25 cellular contexts compared by ENCODE assay signal in the genomic region with DNA sequence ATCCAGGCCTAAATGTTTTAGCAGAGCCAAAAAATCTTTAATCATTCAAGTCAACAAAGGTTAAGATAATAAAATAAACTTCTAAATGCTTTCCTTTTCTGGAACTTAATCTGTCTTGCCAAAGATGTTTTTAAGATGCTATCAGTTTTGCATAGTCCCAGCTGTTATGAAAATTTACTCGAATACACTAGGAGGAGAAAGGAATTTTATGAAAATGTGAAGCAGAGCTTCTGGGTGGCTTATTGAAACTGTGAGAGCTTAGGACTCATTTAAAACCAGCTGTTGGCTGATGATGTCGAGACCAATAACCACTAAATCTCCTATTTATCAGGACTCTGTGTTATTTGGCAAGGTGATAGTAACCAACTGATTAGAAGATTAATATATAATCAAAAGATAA.
"Had no signal": no experiment of that assay in that cellular context is flagged by ENCODE, and none has a peak within 500 bp of the region (broad histone marks: within the 10 kb centered on the region; RNA-seq: fewer than 3 reads in every experiment).

No MANE protein-coding gene starts in this region.

- DNase-seq: activated CD4-positive, alpha-beta T cell treated with anti-CD3 and anti-CD28 coated beads, Interleukin-2, amount 10 ng/mL, durations not matched to agents 24 days and 14 days; activated CD8-positive, alpha-beta T cell treated with anti-CD3 and anti-CD28 coated beads for 36 hours; activated gamma-delta T cell; adrenal gland; dorsolateral prefrontal cortex; effector memory CD8-positive, alpha-beta T cell; head of caudate nucleus; left colon; natural killer cell; retina; stimulated activated CD4-positive, alpha-beta T cell treated with anti-CD3 and anti-CD28 coated beads, Interleukin-12 subunit alpha, Interleukin-12 subunit beta, amount 100 ng/mL, for 4 hours; stimulated activated CD4-positive, alpha-beta T cell treated with anti-CD3 and anti-CD28 coated beads, Interleukin-4, amount 100 ng/mL, for 4 hours; stimulated activated naive CD8-positive, alpha-beta T cell treated with anti-CD3 and anti-CD28 coated beads, Interleukin-15, Interleukin-2, amounts not matched to agents 100 U/mL and 50 U/mL, for 24 hours; upper lobe of left lung had no signal

- H3K4me3 ChIP-seq: adrenal gland, breast epithelium, dorsolateral prefrontal cortex, esophagus muscularis mucosa, gastroesophageal sphincter, lung, upper lobe of left lung had no signal

- H3K36me3 ChIP-seq: adrenal gland, breast epithelium, esophagus muscularis mucosa, gastroesophageal sphincter, upper lobe of left lung had no signal

- H3K4me1 ChIP-seq: adrenal gland, breast epithelium, esophagus muscularis mucosa, gastroesophageal sphincter, upper lobe of left lung had no signal

- H3K27ac Mint-ChIP-seq: activated CD4-positive, alpha-beta T cell treated with anti-CD3 and anti-CD28 coated beads, Interleukin-2, amount 10 ng/mL, durations not matched to agents 24 days and 14 days; activated CD8-positive, alpha-beta T cell treated with anti-CD3 and anti-CD28 coated beads for 36 hours; activated naive CD4-positive, alpha-beta T cell treated with anti-CD3 and anti-CD28 coated beads, Interleukin-2, amount 50 U/mL, for 72 hours; activated T-helper 1 cell treated with anti-CD3 and anti-CD28 coated beads, Interleukin-12 subunit alpha, Interleukin-12 subunit beta, Interleukin-2, Interleukin-4 antibody, amounts not matched to agents 30 ng/mL and 10 ng/mL and 1 ng/mL, durations not matched to agents 14 hours and 24 hours and 36 hours; effector memory CD8-positive, alpha-beta T cell; natural killer cell; progenitor cell of endocrine pancreas; T-helper 2 cell treated with Interferon-gamma antibody and Interleukin-4, amounts not matched to agents 5 μg/mL and 100 μg/mL, for 36 hours had no signal

- H3K4me1 Mint-ChIP-seq: activated CD4-positive, alpha-beta T cell treated with anti-CD3 and anti-CD28 coated beads, Interleukin-2, amount 10 ng/mL, durations not matched to agents 24 days and 14 days; central memory CD8-positive, alpha-beta T cell; natural killer cell had no signal

- H3K27ac ChIP-seq: adrenal gland, breast epithelium, dorsolateral prefrontal cortex, esophagus muscularis mucosa, gastroesophageal sphincter, upper lobe of left lung, VCaP had no signal

- H3K27me3 Mint-ChIP-seq: activated CD8-positive, alpha-beta T cell treated with anti-CD3 and anti-CD28 coated beads for 36 hours had no signal

- H3K27me3 ChIP-seq: adrenal gland, breast epithelium, dorsolateral prefrontal cortex, esophagus muscularis mucosa, gastroesophageal sphincter, upper lobe of left lung had no signal

- ATAC-seq: activated CD4-positive, CD25-positive, alpha-beta regulatory T cell treated with anti-CD3 and anti-CD28 coated beads, Interleukin-2, amount 50 U/mL, for 24 hours; activated CD8-positive, alpha-beta T cell treated with anti-CD3 and anti-CD28 coated beads for 36 hours; activated naive CD4-positive, alpha-beta T cell treated with anti-CD3 and anti-CD28 coated beads, Interleukin-2, amount 50 U/mL, for 72 hours; effector memory CD8-positive, alpha-beta T cell; gastroesophageal sphincter; left colon; natural killer cell; stimulated activated naive CD8-positive, alpha-beta T cell treated with anti-CD3 and anti-CD28 coated beads, Interleukin-15, Interleukin-2, amounts not matched to agents 100 U/mL and 50 U/mL, for 24 hours had no signal

- H3K36me3 Mint-ChIP-seq: natural killer cell had no signal

- H3K9me3 Mint-ChIP-seq: activated CD8-positive, alpha-beta T cell treated with anti-CD3 and anti-CD28 coated beads for 36 hours had no signal

- H3K9me3 ChIP-seq: adrenal gland, breast epithelium, esophagus muscularis mucosa, gastroesophageal sphincter, upper lobe of left lung had no signal

- H3K4me3 Mint-ChIP-seq: activated CD4-positive, alpha-beta T cell treated with anti-CD3 and anti-CD28 coated beads, Interleukin-2, amount 10 ng/mL, durations not matched to agents 24 days and 14 days; activated CD8-positive, alpha-beta T cell treated with anti-CD3 and anti-CD28 coated beads for 36 hours; activated T-helper 1 cell treated with anti-CD3 and anti-CD28 coated beads, Interleukin-12 subunit alpha, Interleukin-12 subunit beta, Interleukin-2, Interleukin-4 antibody, amounts not matched to agents 30 ng/mL and 10 ng/mL and 1 ng/mL, durations not matched to agents 14 hours and 24 hours and 36 hours; central memory CD8-positive, alpha-beta T cell; effector memory CD8-positive, alpha-beta T cell; natural killer cell; T-helper 2 cell treated with Interferon-gamma antibody and Interleukin-4, amounts not matched to agents 5 μg/mL and 100 μg/mL, for 36 hours had no signal
